ENCODE assay signal across 10 cellular contexts in genomic region chr7:130372402-130372801, GRCh38. TPM values are rescaled to one million over a fixed set of nuclear protein-coding genes. Genes with fewer than 3 reads are reported as not detected.
A peak's percentile ranks its signal among the peaks of the same experiment; 100 is the strongest.
DNase-seq lines count a peak whose midpoint lies in the region; TF ChIP-seq lines count a peak whose summit lies in the region.
"Had no signal": no experiment of that assay in that cellular context is flagged by ENCODE, and none has a peak within 500 bp of the region (broad histone marks: within the 10 kb centered on the region; RNA-seq: fewer than 3 reads in every experiment).

No MANE protein-coding gene starts in this region.

- H3K27ac ChIP-seq in fibroblast of lung (ENCODE audit: insufficient read depth, low read length) (peak overlapping the region; percentile 97), ovary (peak overlapping the region; percentile 1 to 95), urinary bladder (ENCODE audit: low read depth) (peak overlapping the region; percentile 91), A673 (ENCODE audit: low read depth, low read length, poor library complexity, severe bottlenecking) (no peak overlapping the region)

- H3K36me3 ChIP-seq in fibroblast of lung (ENCODE audit: control insufficient read depth, insufficient read depth, low read length) (no peaks in the 10 kb centered on the region), ovary (no peaks in the 10 kb centered on the region), urinary bladder (ENCODE audit: insufficient read depth) (no peaks in the 10 kb centered on the region), A673 (ENCODE audit: insufficient read depth, low read length, poor library complexity, severe bottlenecking) (no peaks in the 10 kb centered on the region)

- no peak for TF ChIP-seq EP300 in ovary (IDR thresholded peaks at IDR 0.05)

- H2AFZ ChIP-seq in fibroblast of lung (ENCODE audit: low read length) = no peak overlapping the region

- no TSS peak for BruUV-seq in A673 (replicated peaks; lab: Mats Ljungman, UMichigan)

- peak; percentile 31 for DNase-seq in activated effector memory CD4-positive, alpha-beta T cell treated with anti-CD3 and anti-CD28 coated beads, Interleukin-2, amount 50 U/mL, for 16 hours
- no peak for DNase-seq in activated effector memory CD4-positive, alpha-beta T cell treated with Interleukin-2 at 50 U/mL for 16 hours
- DNase-seq in fibroblast of lung (ENCODE audit: low read depth in 2 of 2) (no peak), ovary (no peak), NCI-H1694 (lab: John Stamatoyannopoulos, UW) (no peak), A673 (ENCODE audit: low spot score) (no peak), amygdala (lab: John Stamatoyannopoulos, UW) (no peak)
- DNase-seq: nucleus accumbens, T-helper 17 cell had no signal

- WGBS in ovary, 3 donors = 95 to 96% (median 96%) methylated on average over 6 of the region's 6 CpGs
- WGBS in urinary bladder = 92% methylated on average over 6 of the region's 6 CpGs

- no peak for TF ChIP-seq CTCF in fibroblast of lung (conservative IDR thresholded peaks at IDR 0.05 in 1 of 2, IDR thresholded peaks at IDR 0.05 in 1 of 2; ENCODE audit: low read depth in 1 of 2, low read length in 2 of 2)
- TF ChIP-seq CTCF in ovary (IDR thresholded peaks at IDR 0.05) = no peak
- TF ChIP-seq CTCF in A673 (conservative IDR thresholded peaks at IDR 0.05; ENCODE audit: low read depth, low read length) = no peak

- H3K4me2 ChIP-seq in fibroblast of lung (ENCODE audit: extremely low read depth, insufficient read depth, low read length) = no peak overlapping the region

- H3K9ac ChIP-seq in fibroblast of lung (ENCODE audit: insufficient read depth, low read length) = no peak overlapping the region

- intact Hi-C loops in ovary (cut with DNase I) = no loop called here
- intact Hi-C loops in A673 (cut with micrococcal nuclease; ENCODE audit: unreplicated experiment) = no loop called here

- H3K4me3 ChIP-seq in fibroblast of lung (replicated peaks in 1 of 4; ENCODE audit: control extremely low read depth in 1 of 4, insufficient read depth in 1 of 4, low read depth in 3 of 4, low read length in 4 of 4) = no peak overlapping the region
- H3K4me3 ChIP-seq in ovary = no peak overlapping the region
- H3K4me3 ChIP-seq in urinary bladder (ENCODE audit: low read depth, low read length) = no peak overlapping the region
- H3K4me3 ChIP-seq in A673 (ENCODE audit: low read depth, low read length, poor library complexity, severe bottlenecking) = no peak overlapping the region

- POLR2A ChIA-PET in A673 (lab: Charles Lee; ENCODE audit: low non-redundant PET) = no interaction called here

- no peaks in the 10 kb centered on the region for H4K20me1 ChIP-seq in fibroblast of lung (ENCODE audit: control insufficient read depth, extremely low read depth, insufficient read depth, low read length)

- H3K27me3 ChIP-seq in fibroblast of lung (ENCODE audit: control insufficient read depth, insufficient read depth, low read length) (no peaks in the 10 kb centered on the region), ovary (no peaks in the 10 kb centered on the region), A673 (replicated peaks; ENCODE audit: insufficient read depth, low read depth, low read length, poor library complexity) (no peaks in the 10 kb centered on the region)

- H3K4me1 ChIP-seq in fibroblast of lung (ENCODE audit: control insufficient read depth, extremely low read depth, insufficient read depth, low read length) (peaks cover 40% of the 10 kb centered on the region), ovary (ENCODE audit: insufficient read depth) (peaks cover 36% of the 10 kb centered on the region), urinary bladder (ENCODE audit: insufficient read depth) (peaks cover 4% of the 10 kb centered on the region), A673 (ENCODE audit: insufficient read depth, low read length, poor library complexity, severe bottlenecking) (no peaks in the 10 kb centered on the region)

- no peaks in the 10 kb centered on the region for H3K79me2 ChIP-seq in fibroblast of lung (ENCODE audit: control insufficient read depth, insufficient read depth, low read length)

- no peaks in the 10 kb centered on the region for H3K9me3 ChIP-seq in fibroblast of lung (ENCODE audit: control insufficient read depth, insufficient read depth, low read depth, low read length)
- no peaks in the 10 kb centered on the region for H3K9me3 ChIP-seq in ovary
- H3K9me3 ChIP-seq in A673 (ENCODE audit: low read depth, low read length, poor library complexity, severe bottlenecking) = no peaks in the 10 kb centered on the region

- CTCF ChIA-PET in A673 (lab: Charles Lee) = no interaction called here

- no peak for TF ChIP-seq POLR2A in ovary (IDR thresholded peaks at IDR 0.05)

RNA-seq across cellular contexts. Expression of gene CPA1, which starts 7.9 kb away (rescaled TPM):
- total RNA-seq in fibroblast of lung (under 0.01 TPM in 1 of 2 replicates, not detected in the other), ovary (10 to 100 TPM in 2 of 7 donors, 1 to 10 TPM in 3, not detected in 2; 1.3 to 32.4 (median 5.5) TPM), urinary bladder (0.63 TPM), A673 (2021) (not detected in 2 replicates)
- polyA plus RNA-seq in fibroblast of lung (0.12 TPM in 1 of 2 replicates, not detected in the other), ovary (under 1 TPM; 0.31 to 0.35 TPM), urinary bladder (0.71 TPM)
- 0.18 and 0.19 TPM in 2 replicates for polyA plus RNA-seq in fibroblast of lung (2012)
- polyA minus RNA-seq in fibroblast of lung (ENCODE audit: low replicate concordance) = not detected in 2 replicates
- total RNA-seq: T-helper 17 cell had no signal

RNA-seq across cellular contexts. Expression of gene CPA5, which starts 27.8 kb away (rescaled TPM):
- total RNA-seq in fibroblast of lung = not detected in 2 replicates
- not detected in 2 replicates for polyA plus RNA-seq in fibroblast of lung
- polyA plus RNA-seq in fibroblast of lung (2012) = 0.09 and 0.31 TPM in 2 replicates
- not detected in 2 replicates for polyA minus RNA-seq in fibroblast of lung (ENCODE audit: low replicate concordance)
- not detected for total RNA-seq in ovary
- polyA plus RNA-seq in ovary = not detected
- not detected for total RNA-seq in urinary bladder
- 0.16 TPM for polyA plus RNA-seq in urinary bladder
- total RNA-seq in A673 (2021) = not detected in 2 replicates
